ENCODE assay signal across 8 cellular contexts in genomic region chr10:129465796-129466702, GRCh38. TPM values are rescaled to one million over a fixed set of nuclear protein-coding genes. Genes with fewer than 3 reads are reported as not detected.
DNase-seq lines count a peak whose midpoint lies in the region; ATAC-seq and TF ChIP-seq lines count a peak whose summit lies in the region.

No MANE protein-coding gene starts in this region.

- H3K9ac ChIP-seq in SK-N-SH, result 0 out of 2 replicates have a peak overlapping the region, but pooled peaks have one; percentile 39
- H3K9ac ChIP-seq in PC-3 (ENCODE audit: low read length), result peak overlapping the region; percentile 77

- POLR2A ChIA-PET in SK-N-SH (lab: Yijun Ruan, JAX) (no interaction called here), PC-3 (lab: Charles Lee; ENCODE audit: unreplicated experiment) (interaction anchor here (0.6 kb wide), 1 partner anchor 39 kb away, joined by 3 read pairs; no protein-coding TSS in a partner anchor)

- H4K20me1 ChIP-seq in SK-N-SH (ENCODE audit: insufficient read depth) (no peaks in the 10 kb centered on the region), PC-3 (ENCODE audit: low read length) (no peaks in the 10 kb centered on the region)

- intact Hi-C loops in PC-3 (cut with micrococcal nuclease), result no loop called here
- intact Hi-C loops in esophagus muscularis mucosa (cut with DNase I), result no loop called here
- intact Hi-C loops in gastrocnemius medialis (cut with DNase I; ENCODE audit: low total_unique reads), result loop anchor here (5.0 to 10.0 kb wide), 2 partner anchors 499 to 646 kb away; partner anchors contain the start of genes C10orf143 and EBF3

- no peak for TF ChIP-seq RAD21 in SK-N-SH (IDR thresholded peaks at IDR 0.05; ENCODE audit: low read length)

- ATAC-seq in SK-N-SH treated with all-trans-retinoic acid at 6 μM for 48 hours (no peak), PC-3 (no peak), gastrocnemius medialis (peak; percentile 7 to 19)

- TF ChIP-seq POLR2A in esophagus muscularis mucosa (IDR thresholded peaks at IDR 0.05; ENCODE audit: low read depth) (no peak), gastrocnemius medialis (IDR thresholded peaks at IDR 0.05) (no peak)

- H3K27me3 ChIP-seq in SK-N-SH (ENCODE audit: insufficient read depth) (no peaks in the 10 kb centered on the region), PC-3 (ENCODE audit: low read length) (no peaks in the 10 kb centered on the region), esophagus muscularis mucosa (peaks cover 0 to 6% (median 0%) of the 10 kb centered on the region in 4 donors), gastrocnemius medialis (no peaks in the 10 kb centered on the region)

- peak overlapping the region; percentile 72 for H3K4me2 ChIP-seq in SK-N-SH
- H3K4me2 ChIP-seq in PC-3 (ENCODE audit: low read length), result peak overlapping the region; percentile 85

- H3K79me2 ChIP-seq in SK-N-SH (ENCODE audit: insufficient read depth) (no peaks in the 10 kb centered on the region; the same call in 1 of the 2 replicates), PC-3 (ENCODE audit: low read length) (no peaks in the 10 kb centered on the region)

- H3K9me3 ChIP-seq in SK-N-SH, result no peaks in the 10 kb centered on the region
- no peaks in the 10 kb centered on the region for H3K9me3 ChIP-seq in PC-3 (ENCODE audit: low read length)
- no peaks in the 10 kb centered on the region for H3K9me3 ChIP-seq in esophagus muscularis mucosa
- no peaks in the 10 kb centered on the region for H3K9me3 ChIP-seq in gastrocnemius medialis

- TF ChIP-seq EP300 in SK-N-SH (IDR thresholded peaks at IDR 0.05; ENCODE audit: borderline replicate concordance in 1 of 2, low read depth in 1 of 2, low read length in 1 of 2), result no peak
- TF ChIP-seq EP300 in esophagus muscularis mucosa (IDR thresholded peaks at IDR 0.05), result no peak

- no peaks in the 10 kb centered on the region for H3F3A ChIP-seq in SK-N-SH (replicated peaks; ENCODE audit: insufficient read depth)
- H3F3A ChIP-seq in PC-3 (ENCODE audit: low read length, unreplicated experiment), result no peaks in the 10 kb centered on the region

- WGBS in SK-N-SH (ENCODE audit: low lambda C conversion rate), result 76% methylated on average over 20 of the region's 21 CpGs
- 94% methylated on average over 9 of the region's 21 CpGs for WGBS in esophagus muscularis mucosa

- H3K27ac ChIP-seq in SK-N-SH (ENCODE audit: low read depth in 2 of 2, low read length in 1 of 2) (peak overlapping the region in 1 of 2 experiments; percentile 79; a peak in 1 of 4 replicates), PC-3 (ENCODE audit: low read length) (no peak overlapping the region), esophagus muscularis mucosa (replicated peaks in 1 of 4) (peak overlapping the region; percentile 82 to 90 (median 87)), gastrocnemius medialis (peak overlapping the region; percentile 76 to 92 (median 82))

- H3K4me3 ChIP-seq in SK-N-SH (ENCODE audit: low read depth in 2 of 2, low read length in 1 of 2) (peak overlapping the region; percentile 49 to 56), PC-3 (ENCODE audit: low read length) (peak overlapping the region; percentile 64), esophagus muscularis mucosa (peak overlapping the region; percentile 82 to 90 (median 84)), gastrocnemius medialis (peak overlapping the region; percentile 74 to 88 (median 78))

- no peak for TF ChIP-seq CTCF in SK-N-SH (IDR thresholded peaks at IDR 0.05)
- TF ChIP-seq CTCF in PC-3 (conservative IDR thresholded peaks at IDR 0.05; ENCODE audit: low read depth, low read length), result no peak
- no peak for TF ChIP-seq CTCF in esophagus muscularis mucosa (IDR thresholded peaks at IDR 0.05)
- no peak for TF ChIP-seq CTCF in gastrocnemius medialis (IDR thresholded peaks at IDR 0.05 in 4 of 5, conservative IDR thresholded peaks at IDR 0.05 in 1 of 5)

- H2AFZ ChIP-seq in SK-N-SH (ENCODE audit: low read depth) (peak overlapping the region; percentile 82; the same call in 1 of the 2 replicates), PC-3 (ENCODE audit: low read length) (peak overlapping the region; percentile 86)

- H3K36me3 ChIP-seq in SK-N-SH (replicated peaks in 1 of 2; ENCODE audit: control insufficient read depth in 1 of 2, insufficient read depth in 2 of 2, low read length in 1 of 2) (no peaks in the 10 kb centered on the region), PC-3 (ENCODE audit: low read depth, low read length) (no peaks in the 10 kb centered on the region), esophagus muscularis mucosa (peaks cover 0 to 3% (median 0%) of the 10 kb centered on the region in 4 donors), gastrocnemius medialis (peaks cover 0 to 5% of the 10 kb centered on the region in 2 donors)

- H3K4me1 ChIP-seq in SK-N-SH (ENCODE audit: control insufficient read depth in 1 of 2, insufficient read depth in 2 of 2, low read depth in 1 of 2, low read length in 1 of 2), result peaks cover 0 to 14% of the 10 kb centered on the region in 2 experiments; a peak in 1 of 4 replicates
- H3K4me1 ChIP-seq in PC-3 (ENCODE audit: insufficient read depth, low read length), result peaks cover 4% of the 10 kb centered on the region; the same call in 1 of the 2 replicates
- H3K4me1 ChIP-seq in esophagus muscularis mucosa, result peaks cover 8 to 22% (median 19%) of the 10 kb centered on the region in 4 donors
- H3K4me1 ChIP-seq in gastrocnemius medialis, result peaks cover 12 to 19% of the 10 kb centered on the region in 2 donors

- DNase-seq in SK-N-SH, result no peak
- DNase-seq in PC-3, result no peak
- peak; percentile 66 for DNase-seq in esophagus muscularis mucosa (ENCODE audit: extremely low spot score)
- no peak for DNase-seq in gastrocnemius medialis
- no peak for DNase-seq in inferior parietal cortex (ENCODE audit: extremely low spot score)
- no peak for DNase-seq in NCI-H524 treated with DMSO at 0.1 percent for 48 hours (lab: John Stamatoyannopoulos, UW)
- DNase-seq in NOMO-1 treated with DMSO at 0.1 percent for 48 hours (lab: John Stamatoyannopoulos, UW; ENCODE audit: unreplicated experiment), result no peak

- H3K9me2 ChIP-seq in SK-N-SH, result no peaks in the 10 kb centered on the region
- H3K9me2 ChIP-seq in PC-3 (replicated peaks; ENCODE audit: low read length), result no peaks in the 10 kb centered on the region

- in situ Hi-C loops in gastrocnemius medialis (cut with MboI; ENCODE audit: low sequenced_read_pairs in 4 of 4), result no loop called here

- BruUV-seq in PC-3 (replicated peaks; lab: Mats Ljungman, UMichigan), result TSS peak; percentile 89

- CTCF ChIA-PET in SK-N-SH (lab: Yijun Ruan, JAX) (no interaction called here), PC-3 (lab: Charles Lee) (no interaction called here)

TF ChIP-seq in SK-N-SH, 30 proteins besides CTCF, POLR2A, EP300 and RAD21 (continues in another document):
- no peak for TF ChIP-seq ELF1 (IDR thresholded peaks at IDR 0.05)
- TF ChIP-seq, protein P1, sequence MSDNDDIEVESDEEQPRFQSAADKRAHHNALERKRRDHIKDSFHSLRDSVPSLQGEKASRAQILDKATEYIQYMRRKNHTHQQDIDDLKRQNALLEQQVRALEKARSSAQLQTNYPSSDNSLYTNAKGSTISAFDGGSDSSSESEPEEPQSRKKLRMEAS (IDR thresholded peaks at IDR 0.05; ENCODE audit: low read depth), result no peak
- TF ChIP-seq FOXM1 (IDR thresholded peaks at IDR 0.05; ENCODE audit: low read depth), result no peak
- no peak for TF ChIP-seq GATA2 (CRISPR knock-in tag; IDR thresholded peaks at IDR 0.05)
- no peak for TF ChIP-seq JUND (IDR thresholded peaks at IDR 0.05)
- no peak for TF ChIP-seq PBX3 (IDR thresholded peaks at IDR 0.05)
- no peak for TF ChIP-seq NFIC (IDR thresholded peaks at IDR 0.05; ENCODE audit: borderline replicate concordance)
- TF ChIP-seq TCF12 (IDR thresholded peaks at IDR 0.05), result no peak
- no peak for TF ChIP-seq MXI1 (IDR thresholded peaks at IDR 0.05; ENCODE audit: low read depth, low read length)
- TF ChIP-seq FOSL2 (IDR thresholded peaks at IDR 0.05; ENCODE audit: borderline replicate concordance, low read depth), result no peak

TF ChIP-seq in SK-N-SH treated with all-trans-retinoic acid at 6 μM for 48 hours, 23 proteins besides CTCF, POLR2A, EP300 and RAD21 (continues in another document):
- TF ChIP-seq ESRRG (CRISPR knock-in tag; IDR thresholded peaks at IDR 0.05), result no peak
- TF ChIP-seq ZFP30 (CRISPR knock-in tag; IDR thresholded peaks at IDR 0.05), result no peak
- TF ChIP-seq ZFP3 (CRISPR knock-in tag; IDR thresholded peaks at IDR 0.05), result no peak
- no peak for TF ChIP-seq ZC3H10 (CRISPR knock-in tag; IDR thresholded peaks at IDR 0.05)
- no peak for TF ChIP-seq POU6F1 (CRISPR knock-in tag; IDR thresholded peaks at IDR 0.05; ENCODE audit: borderline replicate concordance, low read depth)
- no peak for TF ChIP-seq TCF4 (CRISPR knock-in tag; IDR thresholded peaks at IDR 0.05; ENCODE audit: borderline replicate concordance)
- no peak for TF ChIP-seq ZNF565 (CRISPR knock-in tag; conservative IDR thresholded peaks at IDR 0.05; ENCODE audit: low read depth)
- TF ChIP-seq TOX (CRISPR knock-in tag; IDR thresholded peaks at IDR 0.05; ENCODE audit: borderline replicate concordance), result no peak
- no peak for TF ChIP-seq BACH2 (CRISPR knock-in tag; IDR thresholded peaks at IDR 0.05; ENCODE audit: borderline replicate concordance)

RNA-seq across cellular contexts. Expression of gene MGMT, which starts 1.0 kb away (rescaled TPM):
- polyA plus RNA-seq in SK-N-SH (2012; rRNA removed), result 8.7 and 10.8 TPM in 2 replicates
- polyA plus RNA-seq in SK-N-SH (2012; cell fraction: cytosol; rRNA removed), result 6.2 and 7.8 TPM in 2 replicates
- polyA plus RNA-seq in SK-N-SH (2012; cell fraction: nucleus; rRNA removed), result 6.5 and 10.0 TPM in 2 replicates
- total RNA-seq in PC-3 (2014; rRNA removed), result 19.8 and 21.8 TPM in 2 replicates
- 10 to 100 TPM; 18.4 to 30.3 (median 27.9) TPM for total RNA-seq in esophagus muscularis mucosa
- total RNA-seq in gastrocnemius medialis, result 10 to 100 TPM in 3 of 4 donors, 1 to 10 TPM in 1; 8.9 to 20.7 (median 17.1) TPM

Comparison
In these comparisons a context has a peak if more than half of its experiments do, and no peak if none do; other contexts are left out.
1. ATAC-seq: peak in gastrocnemius medialis (2 of 2); none in SK-N-SH treated with all-trans-retinoic acid at 6 μM for 48 hours (single experiment) and PC-3 (single experiment).
2. Peak in every context shown above with its lines, with median percentiles within 50 percentile points of each other: H3K4me3 ChIP-seq.